In genomic region chr2:101036562-101036961, GRCh38 we compare ENCODE assay signal across 9 cellular contexts. TPM values are rescaled to one million over a fixed set of nuclear protein-coding genes. Genes with fewer than 3 reads are reported as not detected.
A peak's percentile ranks its signal among the peaks of the same experiment; 100 is the strongest.
DNase-seq lines count a peak whose midpoint lies in the region; ATAC-seq and TF ChIP-seq lines count a peak whose summit lies in the region.
"Had no signal": no experiment of that assay in that cellular context is flagged by ENCODE, and none has a peak within 500 bp of the region (broad histone marks: within the 10 kb centered on the region; RNA-seq: fewer than 3 reads in every experiment).

No MANE protein-coding gene starts in this region.

- TF ChIP-seq CTCF in Caco-2 (IDR thresholded peaks at IDR 0.05; ENCODE audit: insufficient read depth in 1 of 2, low read depth in 1 of 2, low read length in 1 of 2, severe bottlenecking in 1 of 2, unreplicated experiment in 1 of 2) (peak; percentile 46 to 67), KMS-11 (conservative IDR thresholded peaks at IDR 0.05; ENCODE audit: low read depth, low read length) (peak; percentile 49)

- H3K4me1 Mint-ChIP-seq in Caco-2 (ENCODE audit: low read depth, unreplicated experiment) = peaks cover 7% of the 10 kb centered on the region
- peaks cover 0 to 3% of the 10 kb centered on the region in 2 donors for H3K4me1 Mint-ChIP-seq in effector memory CD8-positive, alpha-beta T cell (ENCODE audit: low read depth in 2 of 2)

- H3K9me3 ChIP-seq in Caco-2 = no peaks in the 10 kb centered on the region

- H3K4me3 ChIP-seq in Caco-2 (ENCODE audit: low read depth, low read length) (no peak overlapping the region), KMS-11 (IDR thresholded peaks at IDR 0.05; ENCODE audit: insufficient read depth, low read depth, low read length) (no peak overlapping the region)

- CTCF ChIA-PET in Caco-2 (lab: Charles Lee) = interaction anchor here (0.5 to 3.6 kb wide), 12 partner anchors 8 to 216 kb away, joined by 3 to 26 read pairs (median 4); partner anchors contain the start of genes CNOT11 and TBC1D8

- H3K4me1 ChIP-seq in Caco-2 (no peaks in the 10 kb centered on the region), KMS-11 (ENCODE audit: low read depth, poor library complexity, severe bottlenecking) (no peaks in the 10 kb centered on the region)

- ATAC-seq in HG03135 (IDR thresholded peaks at IDR 0.05; ENCODE audit: unreplicated experiment) (no peak), HG03097 (IDR thresholded peaks at IDR 0.05; ENCODE audit: low FRiP score, unreplicated experiment) (no peak)
- ATAC-seq in effector memory CD8-positive, alpha-beta T cell (replicated peaks) = no peak

- peaks cover 21% of the 10 kb centered on the region for H3K36me3 Mint-ChIP-seq in Caco-2 (ENCODE audit: insufficient read depth, unreplicated experiment)
- no peaks in the 10 kb centered on the region for H3K36me3 Mint-ChIP-seq in effector memory CD8-positive, alpha-beta T cell (ENCODE audit: insufficient read depth)

- no TSS peak for BruUV-seq in Caco-2 (replicated peaks; lab: Mats Ljungman, UMichigan)

- no peak overlapping the region for H3K4me3 Mint-ChIP-seq in Caco-2 (ENCODE audit: unreplicated experiment)
- H3K4me3 Mint-ChIP-seq in effector memory CD8-positive, alpha-beta T cell = no peak overlapping the region

- H2AFZ ChIP-seq in KMS-11 (ENCODE audit: low read depth) = no peak overlapping the region

- no peak overlapping the region for H3K27ac ChIP-seq in KMS-11

- POLR2A ChIA-PET in Caco-2 (lab: Charles Lee) = no interaction called here

- intact Hi-C loops in Caco-2 (cut with micrococcal nuclease; ENCODE audit: unreplicated experiment) = loop anchor here (1.0 kb wide), 3 partner anchors 116 to 215 kb away; no protein-coding TSS in a partner anchor

- no peaks in the 10 kb centered on the region for H3K79me2 ChIP-seq in KMS-11 (ENCODE audit: insufficient read depth, low read depth)

- H3K27me3 ChIP-seq in Caco-2 (replicated peaks; ENCODE audit: control insufficient read depth, insufficient read depth, low read length) (no peaks in the 10 kb centered on the region), KMS-11 (ENCODE audit: insufficient read depth, low read depth) (no peaks in the 10 kb centered on the region)

- H3K9me3 Mint-ChIP-seq in Caco-2 (ENCODE audit: unreplicated experiment) = no peaks in the 10 kb centered on the region
- H3K9me3 Mint-ChIP-seq in effector memory CD8-positive, alpha-beta T cell = no peaks in the 10 kb centered on the region

- DNase-seq in Caco-2 = peak in 1 of 2 experiments; percentile 29
- peak; percentile 42 for DNase-seq in astrocyte of the hippocampus (ENCODE audit: low read depth, low spot score)
- peak; percentile 47 to 61 for DNase-seq in lung microvascular endothelial cell (ENCODE audit: low read depth in 2 of 2)
- no peak for DNase-seq in NCI-H187 treated with DMSO at 0.1 percent for 48 hours (lab: John Stamatoyannopoulos, UW)
- no peak for DNase-seq in effector memory CD8-positive, alpha-beta T cell
- DNase-seq: effector CD4-positive, alpha-beta T cell had no signal

- H3K4me2 ChIP-seq in KMS-11 = no peak overlapping the region

- no peaks in the 10 kb centered on the region for H3K27me3 Mint-ChIP-seq in Caco-2 (ENCODE audit: insufficient read depth, unreplicated experiment)
- peaks cover 23 to 47% of the 10 kb centered on the region in 2 donors for H3K27me3 Mint-ChIP-seq in effector memory CD8-positive, alpha-beta T cell

- H4K20me1 ChIP-seq in KMS-11 (ENCODE audit: insufficient read depth) = no peaks in the 10 kb centered on the region

- H3K27ac Mint-ChIP-seq in Caco-2 (ENCODE audit: unreplicated experiment) = peak overlapping the region; percentile 6
- H3K27ac Mint-ChIP-seq in effector memory CD8-positive, alpha-beta T cell = peak overlapping the region in 1 of 2 donors; percentile 62

- H3K9ac ChIP-seq in KMS-11 = no peak overlapping the region

- H3K36me3 ChIP-seq in Caco-2 (ENCODE audit: control insufficient read depth, insufficient read depth, low read length) (peaks cover 3% of the 10 kb centered on the region; the same call in 1 of the 2 replicates), KMS-11 (ENCODE audit: insufficient read depth) (no peaks in the 10 kb centered on the region)

RNA-seq across cellular contexts. Expression of gene RPL31, which starts 34.5 kb away (rescaled TPM):
- 2,026 and 2,057 TPM in 2 replicates for total RNA-seq in Caco-2 (2022)
- 889 and 1,542 TPM in 2 replicates for total RNA-seq in lung microvascular endothelial cell

Comparison
In these comparisons a context has a peak if more than half of its experiments do, and no peak if none do; other contexts are left out.
1. DNase-seq: peak in astrocyte of the hippocampus (single experiment) and lung microvascular endothelial cell (2 of 2); none in NCI-H187 treated with DMSO at 0.1 percent for 48 hours (single experiment) and effector memory CD8-positive, alpha-beta T cell (0 of 3).